Comparison of ENCODE assay signal across 15 cellular contexts in genomic region chr3:51354172-51354571, GRCh38. TPM values are rescaled to one million over a fixed set of nuclear protein-coding genes. Genes with fewer than 3 reads are reported as not detected.
A peak's percentile ranks its signal among the peaks of the same experiment; 100 is the strongest.
DNase-seq lines count a peak whose midpoint lies in the region; ATAC-seq and TF ChIP-seq lines count a peak whose summit lies in the region.
"Had no signal": no experiment of that assay in that cellular context is flagged by ENCODE, and none has a peak within 500 bp of the region (broad histone marks: within the 10 kb centered on the region; RNA-seq: fewer than 3 reads in every experiment).

No MANE protein-coding gene starts in this region.

- H3K79me1 ChIP-seq in IMR-90 (ENCODE audit: low read depth in 1 of 2, low read length in 2 of 2) (no peaks in the 10 kb centered on the region), mesendoderm (ENCODE audit: low read length) (no peaks in the 10 kb centered on the region)

- no peaks in the 10 kb centered on the region for H4K20me1 ChIP-seq in IMR-90 (ENCODE audit: insufficient read depth, low read length)
- H4K20me1 ChIP-seq: BLaER1 treated with 17β-estradiol and CSF1 and Interleukin-3, amounts not matched to agents 10 nM and 100 nM had no signal

- H2AK9ac ChIP-seq in IMR-90 (replicated peaks; ENCODE audit: low read depth, low read length, poor library complexity): no peak overlapping the region

- no peak overlapping the region for H2BK5ac ChIP-seq in IMR-90 (ENCODE audit: low read depth, low read length, poor library complexity, severe bottlenecking)
- H2BK5ac ChIP-seq in mesendoderm (ENCODE audit: low read length): no peak overlapping the region

- dilution Hi-C loops in IMR-90 (cut with HindIII; ENCODE audit: low sequenced_read_pairs, unreplicated experiment): loop anchor here (25.0 kb wide), 1 partner anchor 242 kb away; no protein-coding TSS in a partner anchor

- H2BK15ac ChIP-seq in IMR-90 (ENCODE audit: low read depth, low read length) (no peak overlapping the region), mesendoderm (replicated peaks; ENCODE audit: low read depth) (no peak overlapping the region)

- no peaks in the 10 kb centered on the region for H3K79me2 ChIP-seq in mesendoderm (ENCODE audit: control insufficient read depth, insufficient read depth, low read length)

- H3K4me2 ChIP-seq in IMR-90 (ENCODE audit: low read depth, low read length): no peak overlapping the region
- H3K4me2 ChIP-seq in mesendoderm (ENCODE audit: low read length): no peak overlapping the region

- H3K36me3 ChIP-seq in IMR-90 (ENCODE audit: control insufficient read depth, insufficient read depth, low read length): no peaks in the 10 kb centered on the region
- H3K36me3 ChIP-seq in mesendoderm (ENCODE audit: control insufficient read depth, insufficient read depth, low read length): no peaks in the 10 kb centered on the region
- H3K36me3 ChIP-seq: BLaER1 treated with 17β-estradiol and CSF1 and Interleukin-3, amounts not matched to agents 10 nM and 100 nM had no signal

- no peak for TF ChIP-seq POLR2A in IMR-90 (IDR thresholded peaks at IDR 0.05; ENCODE audit: low read depth, low read length)

- no peak overlapping the region for H2AFZ ChIP-seq in IMR-90 (replicated peaks; ENCODE audit: low read length, poor library complexity)

- H3K56ac ChIP-seq in IMR-90 (ENCODE audit: extremely low read depth, insufficient read depth, low read length) (no peak overlapping the region), mesendoderm (ENCODE audit: low read length) (no peak overlapping the region)

- no peak for TF ChIP-seq RAD21 in IMR-90 (IDR thresholded peaks at IDR 0.05; ENCODE audit: low read length)

- peak; percentile 36 for DNase-seq in activated effector memory CD4-positive, alpha-beta T cell treated with anti-CD3 and anti-CD28 coated beads, Interleukin-2, amount 50 U/mL, for 16 hours
- DNase-seq in activated effector memory CD4-positive, alpha-beta T cell treated with Interleukin-2 at 50 U/mL for 16 hours: no peak
- DNase-seq in IMR-90: no peak
- DNase-seq in mesendoderm: peak; percentile 36
- DNase-seq in SKM-1 (lab: John Stamatoyannopoulos, UW; ENCODE audit: unreplicated experiment): no peak
- no peak for DNase-seq in head of caudate nucleus
- DNase-seq: Calu3; CD8-positive, alpha-beta T cell; DMS79 treated with DMSO at 0.1 percent for 48 hours; GF-D8; GOT3; H7; HFFc6 had no signal

- TF ChIP-seq CTCF in IMR-90 (conservative IDR thresholded peaks at IDR 0.05; ENCODE audit: low read depth, low read length): no peak

- intact Hi-C loops in IMR-90 (cut with micrococcal nuclease) (no loop called here), head of caudate nucleus (cut with DNase I) (no loop called here)

- POLR2A ChIA-PET in IMR-90 (lab: Charles Lee; ENCODE audit: unreplicated experiment): no interaction called here

- no peak overlapping the region for H4K91ac ChIP-seq in IMR-90 (ENCODE audit: insufficient read depth, low read depth, low read length)

- H3K27ac ChIP-seq in IMR-90 (ENCODE audit: insufficient read depth, low read length): no peak overlapping the region
- H3K27ac ChIP-seq in mesendoderm (ENCODE audit: low read depth, low read length): no peak overlapping the region

- H2BK20ac ChIP-seq in IMR-90 (ENCODE audit: low read depth, low read length): no peak overlapping the region

- no peak overlapping the region for H2AK5ac ChIP-seq in IMR-90 (ENCODE audit: low read depth, low read length)
- no peak overlapping the region for H2AK5ac ChIP-seq in mesendoderm (ENCODE audit: low read length)

- H3K23ac ChIP-seq in IMR-90 (ENCODE audit: low read depth, low read length) (no peak overlapping the region), mesendoderm (ENCODE audit: low read length) (no peak overlapping the region)

- no peaks in the 10 kb centered on the region for H3K4me1 ChIP-seq in IMR-90 (ENCODE audit: control insufficient read depth, insufficient read depth, low read length)
- H3K4me1 ChIP-seq in mesendoderm (ENCODE audit: control insufficient read depth, low read depth, low read length): no peaks in the 10 kb centered on the region

- no TSS peak for BruUV-seq in IMR-90 (replicated peaks; lab: Mats Ljungman, UMichigan)

- no peak overlapping the region for H4K8ac ChIP-seq in IMR-90 (ENCODE audit: low read depth in 2 of 2, low read length in 2 of 2)
- no peak overlapping the region for H4K8ac ChIP-seq in mesendoderm (ENCODE audit: low read depth, low read length)

- no peaks in the 10 kb centered on the region for H3K9me1 ChIP-seq in IMR-90 (ENCODE audit: insufficient read depth, low read length)

- no peak overlapping the region for H3K14ac ChIP-seq in IMR-90 (replicated peaks; ENCODE audit: low read depth, low read length)

- no peak overlapping the region for H3K9ac ChIP-seq in IMR-90 (ENCODE audit: low read depth, low read length)
- no peak overlapping the region for H3K9ac ChIP-seq in mesendoderm (ENCODE audit: low read length)
- H3K9ac ChIP-seq: BLaER1 treated with 17β-estradiol and CSF1 and Interleukin-3, amounts not matched to agents 10 nM and 100 nM had no signal

- no peaks in the 10 kb centered on the region for H3K9me3 ChIP-seq in IMR-90 (ENCODE audit: control insufficient read depth, insufficient read depth, low read length)
- H3K9me3 ChIP-seq: BLaER1 treated with 17β-estradiol and CSF1 and Interleukin-3, amounts not matched to agents 10 nM and 100 nM had no signal

- H3K4ac ChIP-seq in IMR-90 (ENCODE audit: low read depth, low read length) (no peak overlapping the region), mesendoderm (ENCODE audit: low read depth, low read length) (no peak overlapping the region)

- in situ Hi-C loops in IMR-90 (cut with MboI; ENCODE audit: low sequenced_read_pairs): no loop called here

- ATAC-seq in IMR-90 (ENCODE audit: low read depth): peak; percentile 24
- ATAC-seq: CD8-positive, alpha-beta T cell; HCT116 had no signal

- CTCF ChIA-PET in IMR-90 (lab: Yijun Ruan, JAX): no interaction called here

- H2BK120ac ChIP-seq in IMR-90 (ENCODE audit: low read depth, low read length) (no peak overlapping the region), mesendoderm (ENCODE audit: low read depth, low read length) (no peak overlapping the region)

- no peak overlapping the region for H3K4me3 ChIP-seq in IMR-90 (ENCODE audit: insufficient read depth, low read depth, low read length)
- H3K4me3 ChIP-seq in mesendoderm (ENCODE audit: low read length): no peak overlapping the region
- H3K4me3 ChIP-seq: BLaER1 treated with 17β-estradiol and CSF1 and Interleukin-3, amounts not matched to agents 10 nM and 100 nM had no signal

- H4K5ac ChIP-seq in IMR-90 (ENCODE audit: low read depth, low read length): no peak overlapping the region
- no peak overlapping the region for H4K5ac ChIP-seq in mesendoderm (ENCODE audit: low read length)

- 86% methylated on average over 1 of the region's 2 CpGs; no CpG with 5 or more reads in 1 of the 2 experiments for WGBS in IMR-90 (ENCODE audit: extremely low coverage in 2 of 2, insufficient read length in 1 of 2), 2 experiments
- WGBS in mesendoderm (ENCODE audit: extremely low coverage, insufficient coverage, low lambda C conversion rate): no CpG with 5 or more reads among the region's 2 CpGs

- H3K27me3 ChIP-seq in IMR-90 (ENCODE audit: control insufficient read depth, insufficient read depth, low read length) (peaks cover 9% of the 10 kb centered on the region; the same call in 1 of the 2 replicates), mesendoderm (ENCODE audit: insufficient read depth, low read length, poor library complexity) (no peaks in the 10 kb centered on the region)
- H3K27me3 ChIP-seq: BLaER1 treated with 17β-estradiol and CSF1 and Interleukin-3, amounts not matched to agents 10 nM and 100 nM had no signal

- H3K18ac ChIP-seq in IMR-90 (ENCODE audit: low read depth, low read length) (no peak overlapping the region), mesendoderm (ENCODE audit: low read length) (no peak overlapping the region)

TF ChIP-seq in IMR-90, 13 proteins besides CTCF, POLR2A, EP300 and RAD21:
- TF ChIP-seq USF2 (IDR thresholded peaks at IDR 0.05; ENCODE audit: low read depth, low read length): no peak
- TF ChIP-seq RFX5 (IDR thresholded peaks at IDR 0.05; ENCODE audit: low read depth, low read length): no peak
- no peak for TF ChIP-seq CEBPB (IDR thresholded peaks at IDR 0.05; ENCODE audit: low read depth, low read length)
- no peak for TF ChIP-seq MAFK (IDR thresholded peaks at IDR 0.05; ENCODE audit: low read depth, low read length)
- no peak for TF ChIP-seq CHD1 (IDR thresholded peaks at IDR 0.05; ENCODE audit: low read depth, low read length)
- TF ChIP-seq FOS (IDR thresholded peaks at IDR 0.05; ENCODE audit: low read depth, low read length): no peak

RNA-seq across cellular contexts. Expression of gene MANF, which starts 30.9 kb away (rescaled TPM):
- 65.4 and 78.9 TPM in 2 replicates for total RNA-seq in IMR-90 (2012; rRNA removed)
- polyA plus RNA-seq in IMR-90 (2012; rRNA removed): 122 and 131 TPM in 2 replicates
- 40.5 and 61.4 TPM in 2 replicates for polyA plus RNA-seq in IMR-90 (2012; cell fraction: cytosol; rRNA removed)
- polyA plus RNA-seq in IMR-90 (2012; cell fraction: nucleus; rRNA removed; ENCODE audit: low replicate concordance): 7.3 and 37.0 TPM in 2 replicates
- polyA plus RNA-seq in mesendoderm (2013, experiment 1 of 2): 202 TPM
- polyA plus RNA-seq in mesendoderm (2013, experiment 2 of 2): 199 TPM

RNA-seq across cellular contexts. Expression of gene RBM15B, which starts 36.9 kb away (rescaled TPM):
- total RNA-seq in IMR-90 (2012; rRNA removed): 17.2 and 17.4 TPM in 2 replicates
- polyA plus RNA-seq in IMR-90 (2012; rRNA removed): 15.0 and 16.2 TPM in 2 replicates
- polyA plus RNA-seq in IMR-90 (2012; cell fraction: cytosol; rRNA removed): 16.0 and 21.0 TPM in 2 replicates
- 7.4 and 10.0 TPM in 2 replicates for polyA plus RNA-seq in IMR-90 (2012; cell fraction: nucleus; rRNA removed; ENCODE audit: low replicate concordance)
- 39.4 TPM for polyA plus RNA-seq in mesendoderm (2013, experiment 1 of 2)
- polyA plus RNA-seq in mesendoderm (2013, experiment 2 of 2): 38.7 TPM

Comparison
In these comparisons a context has a peak if more than half of its experiments do, and no peak if none do; other contexts are left out.
1. DNase-seq: peak in activated effector memory CD4-positive, alpha-beta T cell treated with anti-CD3 and anti-CD28 coated beads, Interleukin-2, amount 50 U/mL, for 16 hours (single experiment) and mesendoderm (single experiment); none in activated effector memory CD4-positive, alpha-beta T cell treated with Interleukin-2 at 50 U/mL for 16 hours (single experiment), IMR-90 (single experiment), SKM-1 (single experiment) and head of caudate nucleus (0 of 42).